Comparison of ENCODE assay signal across 8 cellular contexts in genomic region chr15:85494035-85494793, GRCh38.
DNase-seq lines count a peak whose midpoint lies in the region; ATAC-seq, FAIRE-seq and TF ChIP-seq lines count a peak whose summit lies in the region.

No MANE protein-coding gene starts in this region.

- TF ChIP-seq CTCF in fibroblast of villous mesenchyme (IDR thresholded peaks at IDR 0.05; ENCODE audit: insufficient read depth, low read depth, low read length) (no peak), retinal pigment epithelial cell (conservative IDR thresholded peaks at IDR 0.05; ENCODE audit: low read depth, low read length) (no peak)

- no peak for ATAC-seq in HG02884 (IDR thresholded peaks at IDR 0.05; ENCODE audit: unreplicated experiment)

- FAIRE-seq in RCC 7860 (lab: Jason Lieb, UNC) = peak; percentile 99

- H3K4me3 ChIP-seq in fibroblast of villous mesenchyme (ENCODE audit: low read depth, low read length) = no peak overlapping the region
- no peak overlapping the region for H3K4me3 ChIP-seq in retinal pigment epithelial cell (ENCODE audit: low read length)

- peak; percentile 79 for DNase-seq in GM04504 (ENCODE audit: low read depth)
- DNase-seq in RCC 7860 (ENCODE audit: low spot score) = peak; percentile 98
- DNase-seq in fibroblast of villous mesenchyme (ENCODE audit: low read depth) = peak; percentile 91
- peak; percentile 73 for DNase-seq in retinal pigment epithelial cell (ENCODE audit: low read depth)
- DNase-seq in activated naive CD4-positive, alpha-beta T cell treated with Interleukin-2 at 50 U/mL for 16 hours = no peak
- DNase-seq in occipital lobe (lab: John Stamatoyannopoulos, UW) = no peak
- DNase-seq in activated T-cell treated with anti-CD3 and anti-CD28 coated beads for 4 hours = no peak

Comparison
In these comparisons a context has a peak if more than half of its experiments do, and no peak if none do; other contexts are left out.
1. DNase-seq: peak in GM04504 (single experiment), RCC 7860 (single experiment), fibroblast of villous mesenchyme (single experiment) and retinal pigment epithelial cell (single experiment); none in activated naive CD4-positive, alpha-beta T cell treated with Interleukin-2 at 50 U/mL for 16 hours (single experiment), occipital lobe (single experiment) and activated T-cell treated with anti-CD3 and anti-CD28 coated beads for 4 hours (single experiment).